In the genomic region with DNA sequence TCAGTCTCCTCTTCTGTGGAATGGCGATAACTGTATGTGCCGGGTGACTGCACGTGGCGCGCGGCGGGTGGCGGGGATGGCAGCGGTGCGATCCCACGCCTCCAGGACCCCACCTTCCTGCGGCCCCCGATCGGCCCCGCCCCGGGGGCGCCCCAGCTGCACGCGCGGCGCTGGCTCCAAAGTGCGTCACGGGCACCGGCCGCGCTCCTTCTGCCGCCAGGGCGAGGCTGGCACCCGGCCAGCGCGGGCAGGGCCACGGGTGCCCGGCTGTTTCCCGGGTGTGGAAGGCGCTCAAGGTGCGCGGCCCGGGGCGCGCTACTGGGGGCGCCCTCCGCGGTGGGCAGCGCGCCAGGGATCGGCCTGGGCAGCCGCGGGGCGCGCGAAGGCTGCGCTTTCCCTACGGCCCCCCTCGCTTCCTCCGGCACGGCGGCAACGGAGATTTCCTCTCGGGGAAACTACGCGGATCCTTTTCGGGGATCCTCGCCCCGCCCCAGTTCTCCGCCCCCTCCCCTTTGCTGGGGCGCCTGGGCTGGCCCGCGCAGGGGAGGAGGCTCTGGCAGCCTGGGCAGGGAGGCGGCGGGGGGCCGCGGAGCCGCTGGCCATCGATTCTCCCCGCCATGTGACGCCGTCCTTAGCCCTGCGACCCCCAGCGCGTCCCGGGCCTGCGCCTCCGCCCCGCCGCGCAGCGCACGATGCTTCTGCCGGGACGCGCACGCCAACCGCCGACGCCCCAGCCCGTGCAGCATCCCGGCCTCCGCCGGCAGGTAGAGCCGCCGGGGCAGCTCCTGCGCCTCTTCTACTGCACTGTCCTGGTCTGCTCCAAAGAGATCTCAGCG, we compare ENCODE assay signal across 1 cellular context.
TF ChIP-seq lines count a peak whose summit lies in the region.

Gene EVA1C, plus strand, starts transcription at position 545 of the 836 bp plus-strand sequence. Its CDS starts 148 bp downstream, at position 693.

TF ChIP-seq in HEK293, 187 proteins besides CTCF, POLR2A, EP300 and RAD21 (continued from another document):
- TF ChIP-seq, protein P1, sequence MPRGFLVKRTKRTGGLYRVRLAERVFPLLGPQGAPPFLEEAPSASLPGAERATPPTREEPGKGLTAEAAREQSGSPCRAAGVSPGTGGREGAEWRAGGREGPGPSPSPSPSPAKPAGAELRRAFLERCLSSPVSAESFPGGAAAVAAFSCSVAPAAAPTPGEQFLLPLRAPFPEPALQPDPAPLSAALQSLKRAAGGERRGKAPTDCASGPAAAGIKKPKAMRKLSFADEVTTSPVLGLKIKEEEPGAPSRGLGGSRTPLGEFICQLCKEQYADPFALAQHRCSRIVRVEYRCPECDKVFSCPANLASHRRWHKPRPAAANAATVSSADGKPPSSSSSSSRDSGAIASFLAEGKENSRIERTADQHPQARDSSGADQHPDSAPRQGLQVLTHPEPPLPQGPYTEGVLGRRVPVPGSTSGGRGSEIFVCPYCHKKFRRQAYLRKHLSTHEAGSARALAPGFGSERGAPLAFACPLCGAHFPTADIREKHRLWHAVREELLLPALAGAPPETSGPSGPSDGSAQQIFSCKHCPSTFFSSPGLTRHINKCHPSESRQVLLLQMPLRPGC (tag by site-specific recombination; IDR thresholded peaks at IDR 0.05) = no peak
- TF ChIP-seq ZBTB49 (tag by site-specific recombination; IDR thresholded peaks at IDR 0.05; ENCODE audit: low read depth) (no peak), ZIC2 (tag by site-specific recombination; IDR thresholded peaks at IDR 0.05) (peak; percentile 82), MEIS1 (CRISPR knock-in tag; IDR thresholded peaks at IDR 0.05; ENCODE audit: borderline replicate concordance) (no peak)
